Comparison of ENCODE assay signal across 8 cellular contexts in the genomic region with DNA sequence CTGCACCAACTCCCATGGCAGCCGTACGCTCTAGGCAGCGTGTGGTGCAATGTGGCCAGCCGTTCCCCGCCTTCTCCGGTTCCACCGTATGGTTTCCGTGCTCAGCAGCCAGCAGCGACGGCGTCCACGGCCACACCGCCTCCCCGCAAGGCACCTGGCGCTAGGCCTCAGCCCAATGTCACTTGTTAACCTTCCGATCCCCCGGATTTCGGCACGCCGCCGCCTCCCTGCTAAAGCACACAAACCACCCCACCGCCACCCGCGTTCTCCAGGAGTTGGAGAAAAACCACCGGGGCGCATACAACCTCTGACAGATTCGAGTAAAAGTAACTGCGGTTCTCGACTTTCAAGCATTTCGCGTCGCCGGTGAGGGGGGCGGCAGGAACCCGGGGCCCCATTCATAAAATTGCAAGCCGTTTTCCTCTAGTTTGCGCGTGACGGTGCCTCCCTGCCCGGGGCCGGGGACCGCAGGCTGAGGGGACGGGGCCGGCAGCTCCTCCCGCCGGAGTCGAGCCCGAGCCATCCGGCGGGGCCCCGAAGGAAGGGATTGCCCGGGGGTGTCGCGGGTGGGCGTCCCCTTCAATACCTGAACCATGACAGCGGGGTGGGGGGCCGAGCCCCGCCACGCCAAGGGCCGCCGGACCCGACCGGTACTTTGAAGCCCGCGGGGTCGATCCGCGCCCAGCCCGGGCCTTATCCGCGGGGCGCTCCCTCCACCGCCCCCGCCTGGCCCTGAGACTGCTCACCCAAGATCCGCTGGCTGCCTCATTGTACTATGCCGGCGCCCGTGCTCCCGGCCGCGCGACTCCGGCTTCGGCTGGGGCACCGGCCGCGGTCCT. TPM values are rescaled to one million over a fixed set of nuclear protein-coding genes. Genes with fewer than 3 reads are reported as not detected.
A peak's percentile ranks its signal among the peaks of the same experiment; 100 is the strongest.
DNase-seq lines count a peak whose midpoint lies in the region; ATAC-seq and TF ChIP-seq lines count a peak whose summit lies in the region.

A gene with protein sequence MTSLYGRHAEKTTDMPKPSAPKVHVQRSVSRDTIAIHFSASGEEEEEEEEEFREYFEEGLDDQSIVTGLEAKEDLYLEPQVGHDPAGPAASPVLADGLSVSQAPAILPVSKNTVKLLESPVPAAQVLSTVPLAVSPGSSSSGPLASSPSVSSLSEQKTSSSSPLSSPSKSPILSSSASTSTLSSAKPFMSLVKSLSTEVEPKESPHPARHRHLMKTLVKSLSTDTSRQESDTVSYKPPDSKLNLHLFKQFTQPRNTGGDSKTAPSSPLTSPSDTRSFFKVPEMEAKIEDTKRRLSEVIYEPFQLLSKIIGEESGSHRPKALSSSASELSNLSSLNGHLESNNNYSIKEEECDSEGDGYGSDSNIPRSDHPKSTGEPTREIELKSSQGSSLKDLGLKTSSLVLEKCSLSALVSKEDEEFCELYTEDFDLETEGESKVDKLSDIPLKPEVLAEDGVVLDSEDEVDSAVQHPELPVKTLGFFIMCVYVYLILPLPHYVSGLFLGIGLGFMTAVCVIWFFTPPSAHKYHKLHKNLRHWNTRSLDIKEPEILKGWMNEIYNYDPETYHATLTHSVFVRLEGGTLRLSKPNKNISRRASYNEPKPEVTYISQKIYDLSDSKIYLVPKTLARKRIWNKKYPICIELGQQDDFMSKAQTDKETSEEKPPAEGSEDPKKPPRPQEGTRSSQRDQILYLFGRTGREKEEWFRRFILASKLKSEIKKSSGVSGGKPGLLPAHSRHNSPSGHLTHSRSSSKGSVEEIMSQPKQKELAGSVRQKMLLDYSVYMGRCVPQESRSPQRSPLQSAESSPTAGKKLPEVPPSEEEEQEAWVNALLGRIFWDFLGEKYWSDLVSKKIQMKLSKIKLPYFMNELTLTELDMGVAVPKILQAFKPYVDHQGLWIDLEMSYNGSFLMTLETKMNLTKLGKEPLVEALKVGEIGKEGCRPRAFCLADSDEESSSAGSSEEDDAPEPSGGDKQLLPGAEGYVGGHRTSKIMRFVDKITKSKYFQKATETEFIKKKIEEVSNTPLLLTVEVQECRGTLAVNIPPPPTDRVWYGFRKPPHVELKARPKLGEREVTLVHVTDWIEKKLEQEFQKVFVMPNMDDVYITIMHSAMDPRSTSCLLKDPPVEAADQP (minus strand): TSS at position 839 of the 839 bp plus-strand sequence. CDS start 49,043 bp downstream, outside the sequence.

- peaks cover 49% of the 10 kb centered on the region for H3K79me2 ChIP-seq in PC-9 (ENCODE audit: low read depth)

- H3K27ac Mint-ChIP-seq in activated T-helper 2 cell treated with anti-CD3 and anti-CD28 coated beads, Interferon-gamma antibody, Interleukin-2, Interleukin-4, amounts not matched to agents 10 μg/mL and 5 μg/mL and 100 μg/mL, durations not matched to agents 14 hours and 24 hours and 36 hours: peak within 1 kb of the TSS; percentile 85

- peak within 1 kb of the TSS; percentile 90 for H3K4me3 Mint-ChIP-seq in activated T-helper 2 cell treated with anti-CD3 and anti-CD28 coated beads, Interferon-gamma antibody, Interleukin-2, Interleukin-4, amounts not matched to agents 10 μg/mL and 5 μg/mL and 100 μg/mL, durations not matched to agents 14 hours and 24 hours and 36 hours (ENCODE audit: low read depth)

- H3K27ac ChIP-seq in PC-9 (peak within 1 kb of the TSS; percentile 18; the same call in 1 of the 2 replicates), neutrophil (peak within 1 kb of the TSS; percentile 79), temporal lobe (ENCODE audit: low read depth, low read length) (peak within 1 kb of the TSS; percentile 56)

- no peaks in the 10 kb centered on the region for H3K9me3 ChIP-seq in PC-9 (ENCODE audit: insufficient read depth, low read depth)
- H3K9me3 ChIP-seq in neutrophil: no peaks in the 10 kb centered on the region

- no TSS peak for BruUV-seq in PC-9 (replicated peaks; lab: Mats Ljungman, UMichigan)

- intact Hi-C loops in PC-9 (cut with micrococcal nuclease; ENCODE audit: unreplicated experiment): loop anchor here (1.0 to 2.0 kb wide), 2 partner anchors 16 to 117 kb away; no protein-coding TSS in a partner anchor
- intact Hi-C loops in activated T-helper 2 cell treated with anti-CD3 and anti-CD28 coated beads, Interferon-gamma antibody, Interleukin-2, Interleukin-4, amounts not matched to agents 10 μg/mL and 5 μg/mL and 100 μg/mL, durations not matched to agents 14 hours and 24 hours and 36 hours (cut with micrococcal nuclease): loop anchor here (2.0 to 10.0 kb wide), 4 partner anchors 60 to 238 kb away; a partner anchor contains a TSS

- H3K36me3 Mint-ChIP-seq in activated T-helper 2 cell treated with anti-CD3 and anti-CD28 coated beads, Interferon-gamma antibody, Interleukin-2, Interleukin-4, amounts not matched to agents 10 μg/mL and 5 μg/mL and 100 μg/mL, durations not matched to agents 14 hours and 24 hours and 36 hours (ENCODE audit: low read depth): peaks cover 7% of the 10 kb centered on the region

- no peak for TF ChIP-seq CTCF in PC-9 (conservative IDR thresholded peaks at IDR 0.05)
- no peak for TF ChIP-seq CTCF in fibroblast of villous mesenchyme (IDR thresholded peaks at IDR 0.05; ENCODE audit: insufficient read depth, low read depth, low read length)
- TF ChIP-seq CTCF in neutrophil (IDR thresholded peaks at IDR 0.05): no peak

- CTCF ChIA-PET in PC-9 (lab: Charles Lee): interaction anchor here (0.7 kb wide), 1 partner anchor 256 kb away, joined by 3 read pairs; no protein-coding TSS in a partner anchor

- DNase-seq in NOMO-1 (lab: John Stamatoyannopoulos, UW; ENCODE audit: unreplicated experiment in 2 of 2): peak; percentile 31 to 57
- no peak for DNase-seq in NOMO-1 treated with dmso at 0.1 percent for 144 hours (lab: John Stamatoyannopoulos, UW; ENCODE audit: unreplicated experiment)
- peak in 1 of 2 experiments; percentile 31 for DNase-seq in PC-9
- peak; percentile 60 for DNase-seq in activated T-helper 2 cell treated with anti-CD3 and anti-CD28 coated beads, Interferon-gamma antibody, Interleukin-2, Interleukin-4, amounts not matched to agents 10 μg/mL and 5 μg/mL and 100 μg/mL, durations not matched to agents 14 hours and 24 hours and 36 hours (ENCODE audit: low spot score)
- peak; percentile 28 for DNase-seq in fibroblast of villous mesenchyme (ENCODE audit: low read depth)

- peaks cover 4% of the 10 kb centered on the region for H3K27me3 Mint-ChIP-seq in activated T-helper 2 cell treated with anti-CD3 and anti-CD28 coated beads, Interferon-gamma antibody, Interleukin-2, Interleukin-4, amounts not matched to agents 10 μg/mL and 5 μg/mL and 100 μg/mL, durations not matched to agents 14 hours and 24 hours and 36 hours (ENCODE audit: low read depth)

- H2AFZ ChIP-seq in PC-9: peak within 1 kb of the TSS; percentile 99

- peaks cover 21% of the 10 kb centered on the region for H3F3A ChIP-seq in PC-9 (ENCODE audit: insufficient read depth, low read depth)

- H3K4me1 ChIP-seq in PC-9 (replicated peaks; ENCODE audit: insufficient read depth) (peaks cover 26% of the 10 kb centered on the region), neutrophil (ENCODE audit: control insufficient read depth in 1 of 2, insufficient read depth in 1 of 2, low read depth in 1 of 2, low read length in 1 of 2) (peaks cover 40 to 46% of the 10 kb centered on the region in 2 experiments)

- POLR2A ChIA-PET in PC-9 (lab: Charles Lee; ENCODE audit: unreplicated experiment): no interaction called here

- H3K27me3 ChIP-seq in PC-9 (ENCODE audit: insufficient read depth, low read depth) (0 out of 2 replicates have a peak, but pooled peaks cover 9% of the 10 kb centered on the region), neutrophil (no peaks in the 10 kb centered on the region)

- no peaks in the 10 kb centered on the region for H3K9me3 Mint-ChIP-seq in activated T-helper 2 cell treated with anti-CD3 and anti-CD28 coated beads, Interferon-gamma antibody, Interleukin-2, Interleukin-4, amounts not matched to agents 10 μg/mL and 5 μg/mL and 100 μg/mL, durations not matched to agents 14 hours and 24 hours and 36 hours

- 0 out of 2 replicates have a peak, but pooled peaks cover 2% of the 10 kb centered on the region for H4K20me1 ChIP-seq in PC-9 (ENCODE audit: insufficient read depth)

- peaks cover 28% of the 10 kb centered on the region for H3K4me1 Mint-ChIP-seq in activated T-helper 2 cell treated with anti-CD3 and anti-CD28 coated beads, Interferon-gamma antibody, Interleukin-2, Interleukin-4, amounts not matched to agents 10 μg/mL and 5 μg/mL and 100 μg/mL, durations not matched to agents 14 hours and 24 hours and 36 hours (ENCODE audit: low read depth)

- peak; percentile 30 for ATAC-seq in HG02973 (IDR thresholded peaks at IDR 0.05; ENCODE audit: unreplicated experiment)

- H3K9me2 ChIP-seq in PC-9 (ENCODE audit: insufficient read depth): no peaks in the 10 kb centered on the region

- peak within 1 kb of the TSS; percentile 98 for H3K4me2 ChIP-seq in PC-9

- H3K4me3 ChIP-seq in PC-9: peak within 1 kb of the TSS; percentile 71
- peak within 1 kb of the TSS; percentile 78 for H3K4me3 ChIP-seq in fibroblast of villous mesenchyme (ENCODE audit: low read depth, low read length)
- H3K4me3 ChIP-seq in neutrophil (ENCODE audit: low read depth in 1 of 2, low read length in 1 of 2): peak within 1 kb of the TSS; percentile 83 to 91

- H3K36me3 ChIP-seq in PC-9 (ENCODE audit: low read depth): no peaks in the 10 kb centered on the region
- H3K36me3 ChIP-seq in neutrophil: no peaks in the 10 kb centered on the region

RNA-seq across cellular contexts. Expression of the gene that starts here (rescaled TPM):
- total RNA-seq in PC-9 (2021) (24.0 and 27.9 TPM in 2 replicates), fibroblast of villous mesenchyme (38.0 and 45.8 TPM in 2 replicates), temporal lobe (30.5 TPM)
- 20.7 and 22.0 TPM in 2 replicates for total RNA-seq in activated T-helper 2 cell treated with anti-CD3 and anti-CD28 coated beads, Interferon-gamma antibody, Interleukin-2, Interleukin-4, amounts not matched to agents 10 μg/mL and 5 μg/mL and 100 μg/mL, durations not matched to agents 14 hours and 24 hours and 36 hours

Comparison
In these comparisons a context has a peak if more than half of its experiments do, and no peak if none do; other contexts are left out.
1. H3K27ac ChIP-seq: peak in every context shown above with its lines; median percentile 79 in neutrophil; 56 in temporal lobe; 18 in PC-9.